Comparison of ENCODE assay signal across 24 cellular contexts in genomic region chr5:111973946-111974345, GRCh38.
DNase-seq lines count a peak whose midpoint lies in the region; ATAC-seq and TF ChIP-seq lines count a peak whose summit lies in the region.
"Had no signal": no experiment of that assay in that cellular context is flagged by ENCODE, and none has a peak within 500 bp of the region (broad histone marks: within the 10 kb centered on the region; RNA-seq: fewer than 3 reads in every experiment).

No MANE protein-coding gene starts in this region.

- peak overlapping the region; percentile 87 for H3K27ac ChIP-seq in GM23248
- no peak overlapping the region for H3K27ac ChIP-seq in ascending aorta
- H3K27ac ChIP-seq: BLaER1, HL-60, RWPE1, SK-N-MC had no signal

- H3K4me3 Mint-ChIP-seq in activated T-helper 1 cell treated with anti-CD3 and anti-CD28 coated beads, Interleukin-12 subunit alpha, Interleukin-12 subunit beta, Interleukin-2, Interleukin-4 antibody, amounts not matched to agents 30 ng/mL and 10 ng/mL and 1 ng/mL, durations not matched to agents 14 hours and 24 hours and 36 hours = no peak overlapping the region
- H3K4me3 Mint-ChIP-seq: CD4-positive, alpha-beta T cell; GM23338 had no signal

- no peaks in the 10 kb centered on the region for H3K36me3 Mint-ChIP-seq in activated T-helper 1 cell treated with anti-CD3 and anti-CD28 coated beads, Interleukin-12 subunit alpha, Interleukin-12 subunit beta, Interleukin-2, Interleukin-4 antibody, amounts not matched to agents 30 ng/mL and 10 ng/mL and 1 ng/mL, durations not matched to agents 14 hours and 24 hours and 36 hours (ENCODE audit: low read depth)

- no peaks in the 10 kb centered on the region for H4K20me1 ChIP-seq in GM23248 (ENCODE audit: insufficient read depth)
- H4K20me1 ChIP-seq: BLaER1 had no signal

- TF ChIP-seq CTCF in astrocyte of the spinal cord (IDR thresholded peaks at IDR 0.05; ENCODE audit: low read depth, low read length) (no peak), ascending aorta (IDR thresholded peaks at IDR 0.05) (no peak)

- intact Hi-C loops in ascending aorta (cut with DNase I) = no loop called here
- intact Hi-C loops in left ventricle myocardium superior (cut with micrococcal nuclease) = no loop called here
- intact Hi-C loops in activated T-helper 1 cell treated with anti-CD3 and anti-CD28 coated beads, Interleukin-12 subunit alpha, Interleukin-12 subunit beta, Interleukin-2, Interleukin-4 antibody, amounts not matched to agents 30 ng/mL and 10 ng/mL and 1 ng/mL, durations not matched to agents 14 hours and 24 hours and 36 hours (cut with micrococcal nuclease) = no loop called here

- H3K27me3 ChIP-seq in GM23248 (replicated peaks; ENCODE audit: insufficient read depth) = no peaks in the 10 kb centered on the region
- no peaks in the 10 kb centered on the region for H3K27me3 ChIP-seq in ascending aorta
- H3K27me3 ChIP-seq: BLaER1 had no signal

- H3K4me1 Mint-ChIP-seq in activated T-helper 1 cell treated with anti-CD3 and anti-CD28 coated beads, Interleukin-12 subunit alpha, Interleukin-12 subunit beta, Interleukin-2, Interleukin-4 antibody, amounts not matched to agents 30 ng/mL and 10 ng/mL and 1 ng/mL, durations not matched to agents 14 hours and 24 hours and 36 hours (ENCODE audit: low read depth) = no peaks in the 10 kb centered on the region

- 0 out of 2 replicates have a peak overlapping the region, but pooled peaks have one; percentile 16 for H2AFZ ChIP-seq in GM23248
- H2AFZ ChIP-seq: GM23338 had no signal

- peaks cover 2% of the 10 kb centered on the region for H3K27me3 Mint-ChIP-seq in activated T-helper 1 cell treated with anti-CD3 and anti-CD28 coated beads, Interleukin-12 subunit alpha, Interleukin-12 subunit beta, Interleukin-2, Interleukin-4 antibody, amounts not matched to agents 30 ng/mL and 10 ng/mL and 1 ng/mL, durations not matched to agents 14 hours and 24 hours and 36 hours (ENCODE audit: insufficient read depth)
- H3K27me3 Mint-ChIP-seq: CD4-positive, alpha-beta T cell had no signal

- in situ Hi-C loops in GM23248 (cut with MboI) = no loop called here
- in situ Hi-C loops in astrocyte of the spinal cord (cut with HindIII; ENCODE audit: low sequenced_read_pairs) = no loop called here

- ATAC-seq in left ventricle myocardium superior = no peak
- ATAC-seq: GM23338, HepG2 had no signal

- H3K9me3 ChIP-seq in GM23248 (ENCODE audit: low read depth) (no peaks in the 10 kb centered on the region), ascending aorta (no peaks in the 10 kb centered on the region)
- H3K9me3 ChIP-seq: BLaER1, Caco-2 had no signal

- H3K9me2 ChIP-seq in GM23248 (ENCODE audit: insufficient read depth) = no peaks in the 10 kb centered on the region

- peaks cover 5% of the 10 kb centered on the region; the same call in 1 of the 2 replicates for H3K79me2 ChIP-seq in GM23248 (ENCODE audit: insufficient read depth)

- H3K36me3 ChIP-seq in GM23248 (ENCODE audit: low read depth) = no peaks in the 10 kb centered on the region
- H3K36me3 ChIP-seq in ascending aorta = no peaks in the 10 kb centered on the region
- H3K36me3 ChIP-seq: BLaER1 had no signal

- H3K4me2 ChIP-seq in GM23248 (ENCODE audit: unreplicated experiment) = peak overlapping the region; percentile 86
- H3K4me2 ChIP-seq: BLaER1, GM23338 had no signal

- H3K4me1 ChIP-seq in GM23248 (ENCODE audit: insufficient read depth) = peaks cover 67% of the 10 kb centered on the region
- no peaks in the 10 kb centered on the region for H3K4me1 ChIP-seq in ascending aorta
- H3K4me1 ChIP-seq: Caco-2 had no signal

- DNase-seq in EH (ENCODE audit: low read depth) (peak; percentile 50), GM23248 (no peak), astrocyte of the spinal cord (ENCODE audit: low read depth, low spot score) (peak; percentile 28), fibroblast of gingiva (ENCODE audit: low read depth) (peak; percentile 6), ascending aorta (ENCODE audit: low spot score in 2 of 2) (no peak), left ventricle myocardium superior (no peak), T-helper 1 cell (no peak)
- no peak for DNase-seq in activated T-helper 1 cell treated with anti-CD3 and anti-CD28 coated beads, Interleukin-12 subunit alpha, Interleukin-12 subunit beta, Interleukin-2, Interleukin-4 antibody, amounts not matched to agents 30 ng/mL and 10 ng/mL and 1 ng/mL, durations not matched to agents 14 hours and 24 hours and 36 hours (ENCODE audit: low spot score)
- DNase-seq: ACHN; Caco-2; CD4-positive, alpha-beta T cell; GF-D8; HCEC 1CT; KG1; NCI-H1694 treated with DMSO at 0.1 percent for 48 hours; NCI-H2081 treated with DMSO at 0.1 percent for 48 hours; NCI-H69; SHP77 treated with DMSO at 0.1 percent for 48 hours had no signal

- no peaks in the 10 kb centered on the region for H3K9me3 Mint-ChIP-seq in activated T-helper 1 cell treated with anti-CD3 and anti-CD28 coated beads, Interleukin-12 subunit alpha, Interleukin-12 subunit beta, Interleukin-2, Interleukin-4 antibody, amounts not matched to agents 30 ng/mL and 10 ng/mL and 1 ng/mL, durations not matched to agents 14 hours and 24 hours and 36 hours
- H3K9me3 Mint-ChIP-seq: CD4-positive, alpha-beta T cell; GM23338 had no signal

- H3K4me3 ChIP-seq in GM23248 (no peak overlapping the region), astrocyte of the spinal cord (ENCODE audit: low read depth, low read length) (no peak overlapping the region), ascending aorta (no peak overlapping the region)
- H3K4me3 ChIP-seq: BLaER1, GM23338, SK-N-MC had no signal

- no peak overlapping the region for H3K27ac Mint-ChIP-seq in activated T-helper 1 cell treated with anti-CD3 and anti-CD28 coated beads, Interleukin-12 subunit alpha, Interleukin-12 subunit beta, Interleukin-2, Interleukin-4 antibody, amounts not matched to agents 30 ng/mL and 10 ng/mL and 1 ng/mL, durations not matched to agents 14 hours and 24 hours and 36 hours
- H3K27ac Mint-ChIP-seq: CD4-positive, alpha-beta T cell; GM23338 had no signal

- peak overlapping the region; percentile 8; the same call in 1 of the 2 replicates for H3K9ac ChIP-seq in GM23248
- H3K9ac ChIP-seq: BLaER1 had no signal

- peaks cover 57% of the 10 kb centered on the region for H3F3A ChIP-seq in GM23248 (ENCODE audit: insufficient read depth)

- WGBS in GM23248 (ENCODE audit: low coverage in 1 of 2, low lambda C conversion rate in 2 of 2, missing lambda C conversion rate in 2 of 2), 2 experiments = 13 to 37% methylated on average over 2 of the region's 2 CpGs

Comparison
In these comparisons a context has a peak if more than half of its experiments do, and no peak if none do; other contexts are left out.
1. DNase-seq: peak in EH (single experiment), astrocyte of the spinal cord (single experiment) and fibroblast of gingiva (single experiment); none in GM23248 (single experiment), ascending aorta (0 of 2), left ventricle myocardium superior (single experiment), activated T-helper 1 cell treated with anti-CD3 and anti-CD28 coated beads, Interleukin-12 subunit alpha, Interleukin-12 subunit beta, Interleukin-2, Interleukin-4 antibody, amounts not matched to agents 30 ng/mL and 10 ng/mL and 1 ng/mL, durations not matched to agents 14 hours and 24 hours and 36 hours (single experiment) and T-helper 1 cell (0 of 5).